In genomic region chr11:64271339-64272132, GRCh38 we compare ENCODE assay signal across 9 cellular contexts. TPM values are rescaled to one million over a fixed set of nuclear protein-coding genes. Genes with fewer than 3 reads are reported as not detected.
DNase-seq lines count a peak whose midpoint lies in the region; ATAC-seq and TF ChIP-seq lines count a peak whose summit lies in the region.
"Had no signal": no experiment of that assay in that cellular context is flagged by ENCODE, and none has a peak within 500 bp of the region (broad histone marks: within the 10 kb centered on the region; RNA-seq: fewer than 3 reads in every experiment).

No MANE protein-coding gene starts in this region.

- BruUV-seq in Calu3 (replicated peaks; lab: Mats Ljungman, UMichigan), result no TSS peak
- no TSS peak for BruUV-seq in OCI-LY7 (replicated peaks; lab: Mats Ljungman, UMichigan)

- no peaks in the 10 kb centered on the region for H3K9me3 ChIP-seq in HUES48 (ENCODE audit: control insufficient read depth, insufficient read depth, low read length)
- H3K9me3 ChIP-seq in OCI-LY7 (ENCODE audit: low read length), result no peaks in the 10 kb centered on the region

- H3K4me3 Mint-ChIP-seq in Calu3 (ENCODE audit: low read depth, unreplicated experiment), result peak overlapping the region; percentile 94

- no peaks in the 10 kb centered on the region for H3K27me3 ChIP-seq in HUES48 (ENCODE audit: control insufficient read depth, insufficient read depth, low read length)

- H3K27ac ChIP-seq in HUES48 (ENCODE audit: low read depth, low read length), result peak overlapping the region; percentile 81
- peak overlapping the region; percentile 91 for H3K27ac ChIP-seq in OCI-LY7 (ENCODE audit: low read depth, low read length, poor library complexity, severe bottlenecking)

- peak overlapping the region; percentile 21; the same call in 1 of the 2 replicates for H2AFZ ChIP-seq in OCI-LY7 (ENCODE audit: low read length)

- H3K9me2 ChIP-seq in OCI-LY7 (ENCODE audit: insufficient read depth, low read length), result no peaks in the 10 kb centered on the region

- H3K4me1 ChIP-seq in HUES48 (ENCODE audit: control insufficient read depth, insufficient read depth, low read length) (peaks cover 12% of the 10 kb centered on the region), OCI-LY7 (ENCODE audit: insufficient read depth, low read length, poor library complexity, severe bottlenecking) (peaks cover 21% of the 10 kb centered on the region)

- H3K9ac ChIP-seq in HUES48 (ENCODE audit: low read depth, low read length), result peak overlapping the region; percentile 65

- H3K4me1 Mint-ChIP-seq in Calu3 (ENCODE audit: low read depth, unreplicated experiment), result peaks cover 18% of the 10 kb centered on the region

- no peaks in the 10 kb centered on the region for H3K27me3 Mint-ChIP-seq in Calu3 (ENCODE audit: unreplicated experiment)

- H4K20me1 ChIP-seq in OCI-LY7 (ENCODE audit: insufficient read depth, low read length), result no peaks in the 10 kb centered on the region

- peak overlapping the region; percentile 90 for H3K4me2 ChIP-seq in OCI-LY7 (ENCODE audit: low read length)

- H3K36me3 ChIP-seq in HUES48 (ENCODE audit: control insufficient read depth, insufficient read depth, low read length), result peaks cover 18% of the 10 kb centered on the region
- H3K36me3 ChIP-seq in OCI-LY7 (ENCODE audit: insufficient read depth, low read length), result peaks cover 5% of the 10 kb centered on the region; the same call in 1 of the 2 replicates

- no peak for TF ChIP-seq CTCF in Calu3 (IDR thresholded peaks at IDR 0.05; ENCODE audit: unreplicated experiment)
- TF ChIP-seq CTCF in OCI-LY7 (conservative IDR thresholded peaks at IDR 0.05; ENCODE audit: low read length), result peak; percentile 60

- no peaks in the 10 kb centered on the region for H3K9me3 Mint-ChIP-seq in Calu3 (ENCODE audit: low read depth, unreplicated experiment)

- CTCF ChIA-PET in Calu3 (lab: Charles Lee), result interaction anchor here (0.5 to 2.6 kb wide), 12 partner anchors 14 to 1857 kb away, joined by 3 to 17 read pairs (median 7); partner anchors contain the start of genes BAD, GPR137, PLCB3 and PRDX5
- CTCF ChIA-PET in OCI-LY7 (lab: Charles Lee; ENCODE audit: unreplicated experiment), result interaction anchor here (0.5 to 1.9 kb wide), 7 partner anchors 11 to 88 kb away, joined by 3 to 8 read pairs (median 5); partner anchors contain the start of gene CATSPERZ

- ATAC-seq in HG03520 (IDR thresholded peaks at IDR 0.05; ENCODE audit: unreplicated experiment), result no peak

- peak overlapping the region; percentile 97 for H3K27ac Mint-ChIP-seq in Calu3 (ENCODE audit: unreplicated experiment)

- H3K36me3 Mint-ChIP-seq in Calu3 (ENCODE audit: insufficient read depth, unreplicated experiment), result peaks cover 53% of the 10 kb centered on the region

- DNase-seq in Calu3, result peak; percentile 90
- DNase-seq in OCI-LY7 (ENCODE audit: low spot score), result peak; percentile 95
- peak; percentile 77 for DNase-seq in activated T-cell treated with anti-CD3 and anti-CD28 coated beads for 24 hours (ENCODE audit: low read depth)
- DNase-seq in epidermal melanocyte (ENCODE audit: insufficient read length, low spot score), result peak; percentile 65
- DNase-seq in middle frontal gyrus (ENCODE audit: extremely low spot score, low spot score), result peak; percentile 74
- DNase-seq in stimulated activated CD8-positive, alpha-beta memory T cell treated with anti-CD3 and anti-CD28 coated beads, Interleukin-15, amount 100 ng/mL, for 4 hours (ENCODE audit: low read depth in 2 of 2), result peak; percentile 70 to 76

- POLR2A ChIA-PET in OCI-LY7 (lab: Charles Lee), result interaction anchor here (0.7 to 1.3 kb wide), 5 partner anchors 26 to 66 kb away, joined by 3 to 6 read pairs (median 4); partner anchors contain the start of genes FERMT3, FKBP2, PRDX5 and TRMT112

- H3K4me3 ChIP-seq in HUES48 (ENCODE audit: low read depth, low read length) (peak overlapping the region; percentile 78), OCI-LY7 (ENCODE audit: low read depth, low read length, poor library complexity, severe bottlenecking) (peak overlapping the region; percentile 86)

- peaks cover 11% of the 10 kb centered on the region; the same call in 1 of the 2 replicates for H3K79me2 ChIP-seq in OCI-LY7 (ENCODE audit: insufficient read depth, low read depth, low read length)

- intact Hi-C loops in Calu3 (cut with micrococcal nuclease; ENCODE audit: unreplicated experiment) (loop anchor here (2.0 kb wide), 1 partner anchor 33 kb away; the partner anchor contains the start of gene ESRRA), OCI-LY7 (cut with micrococcal nuclease; ENCODE audit: unreplicated experiment) (loop anchor here (1.0 to 2.0 kb wide), 2 partner anchors 33 to 69 kb away; partner anchors contain the start of gene CCDC88B)

RNA-seq across cellular contexts. Expression of gene BAD, which starts 12.9 kb away (rescaled TPM):
- total RNA-seq in Calu3 (2022) (30.2 and 33.6 TPM in 2 replicates), OCI-LY7 (2022) (19.3 and 21.2 TPM in 2 replicates)
- total RNA-seq in OCI-LY7 (2014; rRNA removed; shearing (Covaris generic)), result 43.3 and 74.2 TPM in 2 replicates

RNA-seq across cellular contexts. Expression of gene GPR137, which starts 14.1 kb away (rescaled TPM):
- total RNA-seq in Calu3 (2022), result 33.3 and 37.0 TPM in 2 replicates
- total RNA-seq in OCI-LY7 (2014; rRNA removed; shearing (Covaris generic)), result 18.3 and 19.5 TPM in 2 replicates
- total RNA-seq in OCI-LY7 (2022), result 49.6 and 52.3 TPM in 2 replicates

RNA-seq across cellular contexts. Expression of gene KCNK4, which starts 19.6 kb away (rescaled TPM):
- total RNA-seq in Calu3 (2022) (not detected in 2 replicates), OCI-LY7 (2022) (0.80 and 0.92 TPM in 2 replicates)
- total RNA-seq in OCI-LY7 (2014; rRNA removed; shearing (Covaris generic)), result 0.95 TPM in 1 of 2 replicates, not detected in the other
- total RNA-seq: glomerular endothelial cell had no signal

RNA-seq across cellular contexts. Expression of gene PLCB3, which starts 20.2 kb away (rescaled TPM):
- total RNA-seq in Calu3 (2022), result 35.9 and 39.5 TPM in 2 replicates
- 7.6 and 8.6 TPM in 2 replicates for total RNA-seq in OCI-LY7 (2014; rRNA removed; shearing (Covaris generic))
- 10.3 and 12.4 TPM in 2 replicates for total RNA-seq in OCI-LY7 (2022)

RNA-seq across cellular contexts. Expression of gene PPP1R14B, which starts 24.8 kb away (rescaled TPM):
- total RNA-seq in Calu3 (2022) (276 and 334 TPM in 2 replicates), OCI-LY7 (2022) (207 and 223 TPM in 2 replicates)
- 198 and 219 TPM in 2 replicates for total RNA-seq in OCI-LY7 (2014; rRNA removed; shearing (Covaris generic))
